ENCODE assay signal across 8 cellular contexts in the genomic region with DNA sequence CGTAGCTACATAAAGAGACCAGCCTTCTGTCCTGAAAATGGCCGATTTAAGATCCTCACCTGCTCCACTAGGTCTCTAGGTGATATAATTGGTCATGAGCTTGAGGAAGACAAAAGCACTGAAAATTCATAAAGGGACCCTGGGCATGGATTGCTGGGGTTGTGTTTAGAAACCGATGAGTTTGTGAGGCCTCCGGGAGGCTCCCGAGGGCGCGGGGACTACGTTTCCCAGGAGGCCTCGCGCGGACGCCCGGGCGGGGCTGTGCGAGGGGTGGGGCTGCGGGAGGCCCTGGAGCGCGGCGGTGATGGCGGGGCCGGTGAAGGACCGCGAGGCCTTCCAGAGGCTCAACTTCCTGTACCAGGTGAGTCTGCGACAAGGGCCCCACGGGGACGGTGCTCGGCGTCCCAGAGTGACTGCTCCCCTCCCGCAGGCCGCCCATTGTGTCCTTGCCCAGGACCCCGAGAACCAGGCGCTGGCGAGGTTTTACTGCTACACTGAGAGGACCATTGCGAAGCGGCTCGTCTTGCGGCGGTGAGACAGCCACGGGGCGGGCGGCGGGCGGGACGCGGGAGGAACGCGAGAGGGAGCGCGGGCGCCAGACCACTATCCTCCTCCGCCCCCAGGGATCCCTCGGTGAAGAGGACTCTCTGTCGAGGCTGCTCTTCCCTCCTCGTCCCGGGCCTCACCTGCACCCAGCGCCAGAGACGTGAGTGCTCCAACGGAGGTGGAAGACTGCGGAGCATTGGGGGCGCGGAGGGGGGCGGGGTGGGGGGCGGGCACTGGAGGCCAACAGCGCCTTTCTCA. TPM values are rescaled to one million over a fixed set of nuclear protein-coding genes. Genes with fewer than 3 reads are reported as not detected.
A peak's percentile ranks its signal among the peaks of the same experiment; 100 is the strongest.
DNase-seq lines count a peak whose midpoint lies in the region; TF ChIP-seq lines count a peak whose summit lies in the region.

RPP21 (plus strand) TSS at position 289 of the 804 bp plus-strand sequence; CDS start at position 305, 16 bp downstream.

- H2BK5ac ChIP-seq in mesenchymal stem cell (ENCODE audit: low read depth, low read length, poor library complexity, severe bottlenecking): no peak within 1 kb of the TSS

- no peak within 1 kb of the TSS for H4K91ac ChIP-seq in mesenchymal stem cell (ENCODE audit: low read length)

- no peak for TF ChIP-seq CTCF in GM20000 (IDR thresholded peaks at IDR 0.05; ENCODE audit: extremely low read depth, missing control alignments)

- H2AK5ac ChIP-seq in mesenchymal stem cell (ENCODE audit: low read length, severe bottlenecking): no peak within 1 kb of the TSS

- peak within 1 kb of the TSS; percentile 84 to 97 (median 94) for H3K4me3 Mint-ChIP-seq in CD8-positive, alpha-beta memory T cell

- H3K79me1 ChIP-seq in mesenchymal stem cell (replicated peaks; ENCODE audit: low read length, poor library complexity, severe bottlenecking): peaks cover 7% of the 10 kb centered on the region

- DNase-seq in CD8-positive, alpha-beta memory T cell: peak; percentile 79 to 88 (median 80)
- peak; percentile 96 for DNase-seq in GM20000 (ENCODE audit: low spot score)
- peak; percentile 78 for DNase-seq in HT-29 (ENCODE audit: low spot score)
- peak; percentile 79 to 80 for DNase-seq in NOMO-1 (lab: John Stamatoyannopoulos, UW; ENCODE audit: unreplicated experiment in 2 of 2)
- DNase-seq in activated CD8-positive, alpha-beta memory T cell treated with anti-CD3 and anti-CD28 coated beads for 4 hours (ENCODE audit: low read depth in 2 of 2): peak; percentile 71 to 73
- peak; percentile 68 to 78 (median 77) for DNase-seq in effector memory CD4-positive, alpha-beta T cell
- DNase-seq in mesenchymal stem cell: peak; percentile 83
- peak; percentile 75 for DNase-seq in stimulated activated CD8-positive, alpha-beta memory T cell treated with anti-CD3 and anti-CD28 coated beads, Interleukin-12 subunit alpha, Interleukin-12 subunit beta, amount 100 ng/mL, for 24 hours (ENCODE audit: extremely low read depth)

- H3K4me1 Mint-ChIP-seq in CD8-positive, alpha-beta memory T cell: peaks cover 15 to 29% (median 24%) of the 10 kb centered on the region in 3 donors

- H3K27me3 ChIP-seq in CD8-positive, alpha-beta memory T cell (ENCODE audit: insufficient read depth, low read length, poor library complexity, severe bottlenecking): no peaks in the 10 kb centered on the region
- no peaks in the 10 kb centered on the region for H3K27me3 ChIP-seq in effector memory CD4-positive, alpha-beta T cell (replicated peaks; ENCODE audit: control insufficient read depth, insufficient read depth, low read length, poor library complexity, severe bottlenecking)
- no peaks in the 10 kb centered on the region for H3K27me3 ChIP-seq in mesenchymal stem cell (ENCODE audit: control insufficient read depth in 1 of 2, insufficient read depth in 1 of 2, low read length in 2 of 2)

- H3K9me3 ChIP-seq in CD8-positive, alpha-beta memory T cell (ENCODE audit: low read length): no peaks in the 10 kb centered on the region
- no peaks in the 10 kb centered on the region for H3K9me3 ChIP-seq in effector memory CD4-positive, alpha-beta T cell (ENCODE audit: control insufficient read depth, low read length)
- H3K9me3 ChIP-seq in mesenchymal stem cell (ENCODE audit: control insufficient read depth, low read length): no peaks in the 10 kb centered on the region

- peak within 1 kb of the TSS; percentile 71 for H3K4me3 ChIP-seq in CD8-positive, alpha-beta memory T cell (ENCODE audit: low read length)
- peak within 1 kb of the TSS; percentile 87 for H3K4me3 ChIP-seq in effector memory CD4-positive, alpha-beta T cell (ENCODE audit: insufficient read depth, low read depth, low read length, poor library complexity, severe bottlenecking)
- peak within 1 kb of the TSS; percentile 75 to 89 for H3K4me3 ChIP-seq in mesenchymal stem cell (ENCODE audit: insufficient read depth in 1 of 2, low read depth in 1 of 2, low read length in 2 of 2)

- peaks cover 0 to 2% of the 10 kb centered on the region in 2 donors for H3K27me3 Mint-ChIP-seq in CD8-positive, alpha-beta memory T cell

- no peak within 1 kb of the TSS for H2BK120ac ChIP-seq in mesenchymal stem cell (ENCODE audit: low read depth, low read length)

- H3K4ac ChIP-seq in mesenchymal stem cell (ENCODE audit: low read depth in 1 of 2, low read length in 2 of 2): peak within 1 kb of the TSS; percentile 7 to 60

- POLR2A ChIA-PET in CD8-positive, alpha-beta memory T cell (lab: Charles Lee): interaction anchor here (1.1 kb wide), 1 partner anchor 19 kb away, joined by 5 read pairs; the partner anchor contains the start of gene TRIM39

- peaks cover 17% of the 10 kb centered on the region for H3K36me3 ChIP-seq in CD8-positive, alpha-beta memory T cell (ENCODE audit: insufficient read depth, low read length)
- H3K36me3 ChIP-seq in effector memory CD4-positive, alpha-beta T cell (ENCODE audit: control insufficient read depth, insufficient read depth, low read length): peaks cover 19% of the 10 kb centered on the region
- peaks cover 23 to 39% of the 10 kb centered on the region in 2 experiments for H3K36me3 ChIP-seq in mesenchymal stem cell (ENCODE audit: control insufficient read depth in 1 of 2, insufficient read depth in 2 of 2, low read depth in 1 of 2, low read length in 2 of 2)

- H3K23ac ChIP-seq in mesenchymal stem cell (ENCODE audit: low read length in 2 of 2): no peak within 1 kb of the TSS

- peaks cover 13% of the 10 kb centered on the region for H3K4me1 ChIP-seq in CD8-positive, alpha-beta memory T cell (ENCODE audit: insufficient read depth, low read length)
- no peaks in the 10 kb centered on the region for H3K4me1 ChIP-seq in effector memory CD4-positive, alpha-beta T cell (ENCODE audit: control insufficient read depth, insufficient read depth, low read length, poor library complexity, severe bottlenecking)
- H3K4me1 ChIP-seq in mesenchymal stem cell (ENCODE audit: control insufficient read depth, insufficient read depth, low read depth, low read length): peaks cover 4% of the 10 kb centered on the region

- H3K18ac ChIP-seq in mesenchymal stem cell (ENCODE audit: low read depth in 1 of 2, low read length in 2 of 2): peak within 1 kb of the TSS; percentile 14 to 94

- H2AFZ ChIP-seq in mesenchymal stem cell (ENCODE audit: low read depth, low read length): peak within 1 kb of the TSS; percentile 83

- H3K27ac Mint-ChIP-seq in CD8-positive, alpha-beta memory T cell: peak within 1 kb of the TSS; percentile 86 to 99 (median 94)

- CTCF ChIA-PET in CD8-positive, alpha-beta memory T cell (lab: Charles Lee): no interaction called here

- peak within 1 kb of the TSS; percentile 42 for H4K8ac ChIP-seq in mesenchymal stem cell (ENCODE audit: low read length)

- H2BK12ac ChIP-seq in mesenchymal stem cell (ENCODE audit: low read length in 2 of 2): peak within 1 kb of the TSS in 1 of 2 experiments; percentile 38

- peak within 1 kb of the TSS; percentile 66 for H3K4me2 ChIP-seq in mesenchymal stem cell (ENCODE audit: low read length, poor library complexity, severe bottlenecking)

- H3K36me3 Mint-ChIP-seq in CD8-positive, alpha-beta memory T cell: peaks cover 4 to 54% (median 11%) of the 10 kb centered on the region in 3 donors

- no peak within 1 kb of the TSS for H2BK15ac ChIP-seq in mesenchymal stem cell (ENCODE audit: low read depth, poor library complexity, severe bottlenecking)

- H3K14ac ChIP-seq in mesenchymal stem cell (ENCODE audit: low read length in 2 of 2): peak within 1 kb of the TSS in 1 of 2 experiments; percentile 68

- WGBS in mesenchymal stem cell: 3% methylated on average over 45 of the region's 64 CpGs

- no peaks in the 10 kb centered on the region for H3K9me3 Mint-ChIP-seq in CD8-positive, alpha-beta memory T cell

- H3K27ac ChIP-seq in CD8-positive, alpha-beta memory T cell (ENCODE audit: low read depth, low read length): peak within 1 kb of the TSS; percentile 62
- peak within 1 kb of the TSS; percentile 89 for H3K27ac ChIP-seq in effector memory CD4-positive, alpha-beta T cell (ENCODE audit: insufficient read depth, low read length, poor library complexity, severe bottlenecking)
- peak within 1 kb of the TSS; percentile 39 for H3K27ac ChIP-seq in mesenchymal stem cell (ENCODE audit: low read length, poor library complexity, severe bottlenecking)

- peak within 1 kb of the TSS; percentile 90 for H3K9ac ChIP-seq in mesenchymal stem cell (ENCODE audit: low read length)

RNA-seq across cellular contexts. Expression of gene RPP21, which starts in this region (rescaled TPM):
- total RNA-seq in CD8-positive, alpha-beta memory T cell: 10 to 100 TPM; 41.3 to 41.5 TPM
- 71.0 TPM for polyA plus RNA-seq in CD8-positive, alpha-beta memory T cell
- total RNA-seq in HT-29 (2014; rRNA removed; shearing (Covaris generic)): 111 and 121 TPM in 2 replicates
- 83.5 TPM for polyA plus RNA-seq in mesenchymal stem cell (2013, experiment 1 of 2)
- 77.7 TPM for polyA plus RNA-seq in mesenchymal stem cell (2013, experiment 2 of 2)

Comparison
In these comparisons a context has a peak if more than half of its experiments do, and no peak if none do; other contexts are left out.
1. Peak in every context shown above with its lines: DNase-seq, H3K4me3 ChIP-seq and H3K27ac ChIP-seq.
2. H3K27ac ChIP-seq: peak in every context shown above with its lines; median percentile 89 in effector memory CD4-positive, alpha-beta T cell; 62 in CD8-positive, alpha-beta memory T cell; 39 in mesenchymal stem cell.